In genomic region chr14:50834802-50835276, GRCh38 we compare ENCODE assay signal across 1 cellular context.
A peak's percentile ranks its signal among the peaks of the same experiment; 100 is the strongest.
TF ChIP-seq lines count a peak whose summit lies in the region.

No MANE protein-coding gene starts in this region.

TF ChIP-seq in HepG2, 621 proteins besides CTCF, POLR2A, EP300 and RAD21 (continues in another document):
- no peak for TF ChIP-seq ZNF10 (CRISPR knock-in tag; IDR thresholded peaks at IDR 0.05; ENCODE audit: borderline replicate concordance, low read depth)
- TF ChIP-seq PATZ1 (CRISPR knock-in tag; IDR thresholded peaks at IDR 0.05), result no peak
- TF ChIP-seq ZHX1 (CRISPR knock-in tag; IDR thresholded peaks at IDR 0.05; ENCODE audit: low read depth), result no peak
- TF ChIP-seq MBNL3 (CRISPR knock-in tag; conservative IDR thresholded peaks at IDR 0.05), result no peak
- TF ChIP-seq CREBL2 (CRISPR knock-in tag; IDR thresholded peaks at IDR 0.05; ENCODE audit: borderline replicate concordance), result no peak
- TF ChIP-seq PAXIP1 (CRISPR knock-in tag; conservative IDR thresholded peaks at IDR 0.05), result peak; percentile 79
- TF ChIP-seq FOSL1 (CRISPR knock-in tag; IDR thresholded peaks at IDR 0.05; ENCODE audit: borderline replicate concordance), result no peak
- peak; percentile 56; the same call in 1 of the 2 replicates for TF ChIP-seq TBX2 (CRISPR knock-in tag; IDR thresholded peaks at IDR 0.05; ENCODE audit: borderline replicate concordance)
- TF ChIP-seq FOXO4 (CRISPR knock-in tag; conservative IDR thresholded peaks at IDR 0.05), result no peak
- no peak for TF ChIP-seq FOXK2 (IDR thresholded peaks at IDR 0.05)
- TF ChIP-seq RAD51 (IDR thresholded peaks at IDR 0.05; ENCODE audit: borderline replicate concordance), result no peak
- no peak for TF ChIP-seq AGO1 (IDR thresholded peaks at IDR 0.05; ENCODE audit: low read depth, low read length, poor library complexity, severe bottlenecking)
- no peak for TF ChIP-seq ZNF264 (CRISPR knock-in tag; IDR thresholded peaks at IDR 0.05)
- TF ChIP-seq KMT2B (CRISPR knock-in tag; IDR thresholded peaks at IDR 0.05), result no peak
- no peak for TF ChIP-seq THAP7 (CRISPR knock-in tag; IDR thresholded peaks at IDR 0.05)
- TF ChIP-seq SP5 (CRISPR knock-in tag; IDR thresholded peaks at IDR 0.05; ENCODE audit: borderline replicate concordance, low read depth), result no peak
- peak; percentile 49; the same call in 1 of the 2 replicates for TF ChIP-seq ZNF362 (CRISPR knock-in tag; IDR thresholded peaks at IDR 0.05; ENCODE audit: borderline replicate concordance)
- TF ChIP-seq TBP (CRISPR knock-in tag; IDR thresholded peaks at IDR 0.05), result no peak
- TF ChIP-seq HNF1A (IDR thresholded peaks at IDR 0.05; ENCODE audit: low read depth), result no peak
- TF ChIP-seq HNF1A (CRISPR knock-in tag; IDR thresholded peaks at IDR 0.05; ENCODE audit: borderline replicate concordance), result no peak
- TF ChIP-seq ZNF607 (CRISPR knock-in tag; IDR thresholded peaks at IDR 0.05; ENCODE audit: borderline replicate concordance), result no peak
- peak; percentile 87 for TF ChIP-seq GATAD2A (CRISPR knock-in tag; IDR thresholded peaks at IDR 0.05)
- 0 out of 2 replicates have a peak, but pooled peaks have one; percentile 23 for TF ChIP-seq GATAD1 (CRISPR knock-in tag; IDR thresholded peaks at IDR 0.05)
- peak; percentile 90 for TF ChIP-seq NR2F2 (IDR thresholded peaks at IDR 0.05; ENCODE audit: borderline replicate concordance, low read depth)
- no peak for TF ChIP-seq ELK4 (CRISPR knock-in tag; IDR thresholded peaks at IDR 0.05; ENCODE audit: borderline replicate concordance)
- no peak for TF ChIP-seq ZNF878 (CRISPR knock-in tag; IDR thresholded peaks at IDR 0.05)
- TF ChIP-seq ZFYVE20 (CRISPR knock-in tag; IDR thresholded peaks at IDR 0.05; ENCODE audit: borderline replicate concordance, low read depth), result no peak
- no peak for TF ChIP-seq HNRNPL (IDR thresholded peaks at IDR 0.05; ENCODE audit: low read depth, low read length)
- 0 out of 2 replicates have a peak, but pooled peaks have one; percentile 42 for TF ChIP-seq ZZZ3 (CRISPR knock-in tag; IDR thresholded peaks at IDR 0.05; ENCODE audit: borderline replicate concordance)
- 0 out of 2 replicates have a peak, but pooled peaks have one; percentile 31 for TF ChIP-seq ZMAT3 (CRISPR knock-in tag; conservative IDR thresholded peaks at IDR 0.05)
- no peak for TF ChIP-seq NFKBIZ (CRISPR knock-in tag; IDR thresholded peaks at IDR 0.05)
- TF ChIP-seq FOXO1 (CRISPR knock-in tag; IDR thresholded peaks at IDR 0.05), result peak; percentile 68; the same call in 1 of the 2 replicates
- no peak for TF ChIP-seq TOE1 (CRISPR knock-in tag; IDR thresholded peaks at IDR 0.05)
- TF ChIP-seq MYC (CRISPR knock-in tag; IDR thresholded peaks at IDR 0.05; ENCODE audit: borderline replicate concordance), result peak; percentile 44; the same call in 1 of the 2 replicates
- TF ChIP-seq ZNF850 (CRISPR knock-in tag; conservative IDR thresholded peaks at IDR 0.05), result no peak
- TF ChIP-seq HNF4A (CRISPR knock-in tag; IDR thresholded peaks at IDR 0.05), result peak; percentile 84
- TF ChIP-seq ZNF720 (CRISPR knock-in tag; IDR thresholded peaks at IDR 0.05), result no peak
- TF ChIP-seq FOXA3 (CRISPR knock-in tag; IDR thresholded peaks at IDR 0.05), result peak; percentile 56
- TF ChIP-seq ATRX (CRISPR knock-in tag; IDR thresholded peaks at IDR 0.05; ENCODE audit: borderline replicate concordance), result no peak
- no peak for TF ChIP-seq STAT6 (CRISPR knock-in tag; IDR thresholded peaks at IDR 0.05; ENCODE audit: borderline replicate concordance)
- TF ChIP-seq ASH2L (IDR thresholded peaks at IDR 0.05; ENCODE audit: insufficient read length, low read depth, low read length), result peak; percentile 33
